In the genomic region with DNA sequence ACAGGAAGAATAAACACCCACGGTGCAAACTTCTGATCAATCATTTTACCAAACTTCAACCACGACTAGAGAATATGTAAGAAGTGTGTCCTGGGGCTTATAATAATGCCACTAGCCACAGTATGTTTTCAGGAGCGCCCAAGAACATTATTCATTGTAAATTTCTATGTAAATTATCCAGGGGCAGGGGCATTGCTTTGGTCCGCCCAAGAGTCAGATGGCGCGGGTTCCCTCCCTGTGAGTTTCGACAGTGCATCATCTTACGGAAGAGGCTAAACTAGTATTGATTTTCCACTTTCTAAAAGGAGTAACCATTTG, we compare ENCODE assay signal across 11 cellular contexts. TPM values are rescaled to one million over a fixed set of nuclear protein-coding genes. Genes with fewer than 3 reads are reported as not detected.
A peak's percentile ranks its signal among the peaks of the same experiment; 100 is the strongest.
DNase-seq lines count a peak whose midpoint lies in the region; ATAC-seq lines count a peak whose summit lies in the region.
"Had no signal": no experiment of that assay in that cellular context is flagged by ENCODE, and none has a peak within 500 bp of the region (broad histone marks: within the 10 kb centered on the region; RNA-seq: fewer than 3 reads in every experiment).

No MANE protein-coding gene starts in this region.

- H3K27me3 Mint-ChIP-seq in activated naive CD4-positive, alpha-beta T cell treated with anti-CD3 and anti-CD28 coated beads, Interleukin-2, amount 10 ng/mL, durations not matched to agents 7 days and 5 days: peaks cover 67% of the 10 kb centered on the region
- H3K27me3 Mint-ChIP-seq in activated naive CD8-positive, alpha-beta T cell treated with anti-CD3 and anti-CD28 coated beads, Interleukin-2, amount 50 U/mL, for 24 hours: peaks cover 88% of the 10 kb centered on the region
- H3K27me3 Mint-ChIP-seq in stimulated activated naive CD8-positive, alpha-beta T cell treated with anti-CD3 and anti-CD28 coated beads, Interleukin-15, amount 100 ng/mL, for 72 hours: peaks cover 89% of the 10 kb centered on the region

- CTCF ChIA-PET in activated naive CD4-positive, alpha-beta T cell treated with anti-CD3 and anti-CD28 coated beads, Interleukin-2, amount 10 ng/mL, durations not matched to agents 7 days and 5 days (lab: Charles Lee): no interaction called here

- peak overlapping the region; percentile 19 for H3K4me3 Mint-ChIP-seq in activated naive CD4-positive, alpha-beta T cell treated with anti-CD3 and anti-CD28 coated beads, Interleukin-2, amount 10 ng/mL, durations not matched to agents 7 days and 5 days
- peak overlapping the region; percentile 11 for H3K4me3 Mint-ChIP-seq in activated naive CD8-positive, alpha-beta T cell treated with anti-CD3 and anti-CD28 coated beads, Interleukin-2, amount 50 U/mL, for 24 hours
- peak overlapping the region; percentile 61 to 73 for H3K4me3 Mint-ChIP-seq in stimulated activated naive CD8-positive, alpha-beta T cell treated with anti-CD3 and anti-CD28 coated beads, Interleukin-15, amount 100 ng/mL, for 72 hours

- no peak for ATAC-seq in activated naive CD4-positive, alpha-beta T cell treated with anti-CD3 and anti-CD28 coated beads, Interleukin-2, amount 50 U/mL, for 72 hours
- no peak for ATAC-seq in activated naive CD8-positive, alpha-beta T cell treated with anti-CD3 and anti-CD28 coated beads, Interleukin-2, amount 50 U/mL, for 24 hours
- no peak for ATAC-seq in stimulated activated naive CD8-positive, alpha-beta T cell treated with anti-CD3 and anti-CD28 coated beads, Interleukin-15, amount 100 ng/mL, for 72 hours
- ATAC-seq in GM21737 (IDR thresholded peaks at IDR 0.05; ENCODE audit: unreplicated experiment): no peak

- H3K36me3 Mint-ChIP-seq in activated naive CD4-positive, alpha-beta T cell treated with anti-CD3 and anti-CD28 coated beads, Interleukin-2, amount 10 ng/mL, durations not matched to agents 7 days and 5 days: peaks cover 3% of the 10 kb centered on the region
- peaks cover 0 to 12% of the 10 kb centered on the region in 2 donors for H3K36me3 Mint-ChIP-seq in activated naive CD4-positive, alpha-beta T cell treated with anti-CD3 and anti-CD28 coated beads, Interleukin-2, amount 50 U/mL, for 72 hours
- H3K36me3 Mint-ChIP-seq in activated naive CD8-positive, alpha-beta T cell treated with anti-CD3 and anti-CD28 coated beads, Interleukin-2, amount 50 U/mL, for 24 hours (ENCODE audit: low read depth): no peaks in the 10 kb centered on the region

- H3K4me1 Mint-ChIP-seq in activated naive CD4-positive, alpha-beta T cell treated with anti-CD3 and anti-CD28 coated beads, Interleukin-2, amount 10 ng/mL, durations not matched to agents 7 days and 5 days: peaks cover 17% of the 10 kb centered on the region
- H3K4me1 Mint-ChIP-seq in activated naive CD8-positive, alpha-beta T cell treated with anti-CD3 and anti-CD28 coated beads, Interleukin-2, amount 50 U/mL, for 24 hours: peaks cover 26% of the 10 kb centered on the region
- H3K4me1 Mint-ChIP-seq in stimulated activated naive CD8-positive, alpha-beta T cell treated with anti-CD3 and anti-CD28 coated beads, Interleukin-15, amount 100 ng/mL, for 72 hours: peaks cover 44% of the 10 kb centered on the region

- DNase-seq in activated naive CD4-positive, alpha-beta T cell treated with anti-CD3 and anti-CD28 coated beads, Interleukin-2, amount 10 ng/mL, durations not matched to agents 7 days and 5 days: no peak
- DNase-seq in activated naive CD4-positive, alpha-beta T cell treated with anti-CD3 and anti-CD28 coated beads, Interleukin-2, amount 50 U/mL, for 72 hours (ENCODE audit: low spot score in 2 of 2): no peak
- no peak for DNase-seq in activated naive CD8-positive, alpha-beta T cell treated with anti-CD3 and anti-CD28 coated beads, Interleukin-2, amount 50 U/mL, for 24 hours
- peak; percentile 39 for DNase-seq in inferior parietal cortex (ENCODE audit: extremely low spot score)
- DNase-seq in stimulated activated naive CD8-positive, alpha-beta T cell treated with anti-CD3 and anti-CD28 coated beads, Interleukin-15, amount 100 ng/mL, for 72 hours: no peak
- no peak for DNase-seq in activated gamma-delta T cell treated with Interleukin-2 at 50 U/mL for 16 hours
- no peak for DNase-seq in NCI-H2029 (lab: John Stamatoyannopoulos, UW)
- DNase-seq: colonic mucosa, GF-D8, NCI-H1092 treated with DMSO at 0.1 percent for 48 hours had no signal

- no peaks in the 10 kb centered on the region for H3K9me3 Mint-ChIP-seq in activated naive CD4-positive, alpha-beta T cell treated with anti-CD3 and anti-CD28 coated beads, Interleukin-2, amount 10 ng/mL, durations not matched to agents 7 days and 5 days
- no peaks in the 10 kb centered on the region for H3K9me3 Mint-ChIP-seq in activated naive CD4-positive, alpha-beta T cell treated with anti-CD3 and anti-CD28 coated beads, Interleukin-2, amount 50 U/mL, for 72 hours
- no peaks in the 10 kb centered on the region for H3K9me3 Mint-ChIP-seq in activated naive CD8-positive, alpha-beta T cell treated with anti-CD3 and anti-CD28 coated beads, Interleukin-2, amount 50 U/mL, for 24 hours
- peaks cover 0 to 3% of the 10 kb centered on the region in 2 donors for H3K9me3 Mint-ChIP-seq in stimulated activated naive CD8-positive, alpha-beta T cell treated with anti-CD3 and anti-CD28 coated beads, Interleukin-15, amount 100 ng/mL, for 72 hours

- H3K27ac Mint-ChIP-seq in activated naive CD4-positive, alpha-beta T cell treated with anti-CD3 and anti-CD28 coated beads, Interleukin-2, amount 10 ng/mL, durations not matched to agents 7 days and 5 days: no peak overlapping the region
- no peak overlapping the region for H3K27ac Mint-ChIP-seq in activated naive CD4-positive, alpha-beta T cell treated with anti-CD3 and anti-CD28 coated beads, Interleukin-2, amount 50 U/mL, for 72 hours
- H3K27ac Mint-ChIP-seq in activated naive CD8-positive, alpha-beta T cell treated with anti-CD3 and anti-CD28 coated beads, Interleukin-2, amount 50 U/mL, for 24 hours: no peak overlapping the region
- no peak overlapping the region for H3K27ac Mint-ChIP-seq in stimulated activated naive CD8-positive, alpha-beta T cell treated with anti-CD3 and anti-CD28 coated beads, Interleukin-15, amount 100 ng/mL, for 72 hours

RNA-seq across cellular contexts. Expression of a gene that starts 10.6 kb away (rescaled TPM):
- not detected for total RNA-seq in activated naive CD4-positive, alpha-beta T cell treated with anti-CD3 and anti-CD28 coated beads, Interleukin-2, amount 50 U/mL, for 72 hours
- total RNA-seq: colonic mucosa had no signal

Comparison
In these comparisons a context has a peak if more than half of its experiments do, and no peak if none do; other contexts are left out.
1. H3K4me3 Mint-ChIP-seq: peak in every context shown above with its lines; median percentile 67 in stimulated activated naive CD8-positive, alpha-beta T cell treated with anti-CD3 and anti-CD28 coated beads, Interleukin-15, amount 100 ng/mL, for 72 hours; 19 in activated naive CD4-positive, alpha-beta T cell treated with anti-CD3 and anti-CD28 coated beads, Interleukin-2, amount 10 ng/mL, durations not matched to agents 7 days and 5 days; 11 in activated naive CD8-positive, alpha-beta T cell treated with anti-CD3 and anti-CD28 coated beads, Interleukin-2, amount 50 U/mL, for 24 hours.